In the genomic region with DNA sequence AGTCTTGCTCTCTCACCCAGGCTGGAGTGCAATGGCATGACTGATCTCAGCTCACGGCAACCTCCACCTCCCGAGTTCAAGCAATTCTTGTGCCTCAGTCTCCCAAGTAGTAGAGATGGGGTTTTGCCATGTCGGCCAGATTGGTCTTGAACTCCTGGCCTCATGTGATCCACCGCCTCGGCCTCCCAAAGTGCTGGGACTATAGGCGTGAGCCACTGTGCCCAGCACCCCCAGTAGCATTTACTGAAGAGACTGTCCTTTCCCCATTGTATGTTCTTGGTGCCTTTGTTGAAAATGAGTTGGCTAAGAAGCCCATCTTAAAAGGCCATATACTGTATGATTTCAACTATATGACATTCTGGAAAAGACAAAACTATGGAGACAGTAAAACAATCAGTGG, we compare ENCODE assay signal across 15 cellular contexts. TPM values are rescaled to one million over a fixed set of nuclear protein-coding genes. Genes with fewer than 3 reads are reported as not detected.
"Had no signal": no experiment of that assay in that cellular context is flagged by ENCODE, and none has a peak within 500 bp of the region (broad histone marks: within the 10 kb centered on the region; RNA-seq: fewer than 3 reads in every experiment).

No MANE protein-coding gene starts in this region.

RNA-seq across cellular contexts. Expression of gene PGA3, which starts 23.1 kb away (rescaled TPM):
- total RNA-seq: activated B cell treated with CpG ODN at 0.5 μM for 24 hours; activated CD4-positive, alpha-beta memory T cell treated with anti-CD3 and anti-CD28 coated beads for 36 hours; activated CD4-positive, alpha-beta memory T cell treated with anti-CD3 and anti-CD28 coated beads, Interleukin-2, amount 10 ng/mL, durations not matched to agents 7 days and 5 days; activated CD4-positive, alpha-beta T cell treated with anti-CD3 and anti-CD28 coated beads for 36 hours; activated CD4-positive, alpha-beta T cell treated with anti-CD3 and anti-CD28 coated beads, Interleukin-2, amount 10 ng/mL, durations not matched to agents 24 days and 14 days; activated CD4-positive, alpha-beta T cell treated with anti-CD3 and anti-CD28 coated beads, Interleukin-2, amount 10 ng/mL, durations not matched to agents 7 days and 5 days; activated CD8-positive, alpha-beta memory T cell treated with anti-CD3 and anti-CD28 coated beads for 36 hours; activated CD8-positive, alpha-beta memory T cell treated with anti-CD3 and anti-CD28 coated beads, Interleukin-2, amount 10 ng/mL, durations not matched to agents 7 days and 5 days; activated CD8-positive, alpha-beta T cell treated with anti-CD3 and anti-CD28 coated beads for 36 hours; activated CD8-positive, alpha-beta T cell treated with anti-CD3 and anti-CD28 coated beads, Interleukin-2, amount 10 ng/mL, durations not matched to agents 7 days and 5 days; T-cell; T-helper 1 cell treated with Interleukin-12 subunit alpha and Interleukin-12 subunit beta and Interleukin-4 antibody, amounts not matched to agents 30 ng/mL and 1 ng/mL, for 36 hours; T-helper 17 cell; T-helper 2 cell treated with Interferon-gamma antibody and Interleukin-4, amounts not matched to agents 100 ng/mL and 5 ng/mL, for 36 hours had no signal

RNA-seq across cellular contexts. Expression of gene PGA4, which starts 41.9 kb away (rescaled TPM):
- total RNA-seq: activated B cell treated with CpG ODN at 0.5 μM for 24 hours; activated CD4-positive, alpha-beta memory T cell treated with anti-CD3 and anti-CD28 coated beads for 36 hours; activated CD4-positive, alpha-beta memory T cell treated with anti-CD3 and anti-CD28 coated beads, Interleukin-2, amount 10 ng/mL, durations not matched to agents 7 days and 5 days; activated CD4-positive, alpha-beta T cell treated with anti-CD3 and anti-CD28 coated beads for 36 hours; activated CD4-positive, alpha-beta T cell treated with anti-CD3 and anti-CD28 coated beads, Interleukin-2, amount 10 ng/mL, durations not matched to agents 24 days and 14 days; activated CD4-positive, alpha-beta T cell treated with anti-CD3 and anti-CD28 coated beads, Interleukin-2, amount 10 ng/mL, durations not matched to agents 7 days and 5 days; activated CD8-positive, alpha-beta memory T cell treated with anti-CD3 and anti-CD28 coated beads for 36 hours; activated CD8-positive, alpha-beta memory T cell treated with anti-CD3 and anti-CD28 coated beads, Interleukin-2, amount 10 ng/mL, durations not matched to agents 7 days and 5 days; activated CD8-positive, alpha-beta T cell treated with anti-CD3 and anti-CD28 coated beads for 36 hours; activated CD8-positive, alpha-beta T cell treated with anti-CD3 and anti-CD28 coated beads, Interleukin-2, amount 10 ng/mL, durations not matched to agents 7 days and 5 days; T-cell; T-helper 1 cell treated with Interleukin-12 subunit alpha and Interleukin-12 subunit beta and Interleukin-4 antibody, amounts not matched to agents 30 ng/mL and 1 ng/mL, for 36 hours; T-helper 17 cell; T-helper 2 cell treated with Interferon-gamma antibody and Interleukin-4, amounts not matched to agents 100 ng/mL and 5 ng/mL, for 36 hours; WTC11 had no signal
